ENCODE assay signal across 7 cellular contexts in the genomic region with DNA sequence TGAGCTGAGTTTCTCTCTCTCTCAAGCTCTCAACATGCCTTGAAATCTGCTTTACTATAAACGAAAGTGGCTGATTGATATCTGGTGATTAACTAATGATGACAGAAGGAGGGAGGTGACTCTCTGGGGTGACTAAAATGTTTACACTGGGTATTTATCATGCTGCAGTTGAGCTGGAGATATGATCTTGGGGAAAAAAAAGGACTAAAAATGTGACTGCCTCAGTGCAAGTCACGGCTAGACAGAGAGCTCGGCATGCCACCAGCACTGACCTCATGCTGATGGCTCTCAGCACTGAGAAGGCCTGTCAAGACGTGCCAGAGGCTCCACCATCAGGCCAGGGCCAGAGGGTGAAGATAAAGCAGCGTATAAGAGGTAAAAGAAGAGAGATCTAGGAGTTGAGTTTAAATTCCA.
DNase-seq lines count a peak whose midpoint lies in the region; ATAC-seq and TF ChIP-seq lines count a peak whose summit lies in the region.

No MANE protein-coding gene starts in this region.

- no peaks in the 10 kb centered on the region for H3K36me3 ChIP-seq in WERI-Rb-1
- no peaks in the 10 kb centered on the region for H3K36me3 ChIP-seq in right atrium auricular region

- H3K4me1 ChIP-seq in right atrium auricular region: peaks cover 0 to 14% of the 10 kb centered on the region in 2 donors

- H3K27me3 ChIP-seq in WERI-Rb-1 (ENCODE audit: insufficient read depth, low read depth, severe bottlenecking) (no peaks in the 10 kb centered on the region), right atrium auricular region (no peaks in the 10 kb centered on the region)

- no peak for ATAC-seq in left lobe of liver
- no peak for ATAC-seq in HG02759 (IDR thresholded peaks at IDR 0.05; ENCODE audit: unreplicated experiment)

- H3K9me3 ChIP-seq in WERI-Rb-1 (ENCODE audit: severe bottlenecking) (no peaks in the 10 kb centered on the region), right atrium auricular region (no peaks in the 10 kb centered on the region)

- H3K27ac ChIP-seq in WERI-Rb-1 (no peak overlapping the region), right atrium auricular region (peak overlapping the region in 1 of 2 donors; percentile 21), temporal lobe (ENCODE audit: low read depth, low read length) (peak overlapping the region; percentile 30)

- DNase-seq in HPDE6-E6E7 (ENCODE audit: extremely low spot score) (peak; percentile 96), WERI-Rb-1 (peak; percentile 61), right atrium auricular region (ENCODE audit: low spot score) (peak; percentile 73), left lobe of liver (ENCODE audit: low spot score) (no peak), activated gamma-delta T cell treated with Interleukin-2 at 50 U/mL for 16 hours (no peak)

- peak; percentile 36; the same call in 1 of the 2 replicates for TF ChIP-seq CTCF in WERI-Rb-1 (IDR thresholded peaks at IDR 0.05; ENCODE audit: low read depth, low read length)
- TF ChIP-seq CTCF in right atrium auricular region (IDR thresholded peaks at IDR 0.05): peak in 1 of 2 donors; percentile 43

- H3K4me3 ChIP-seq in WERI-Rb-1 (ENCODE audit: low read depth, low read length) (0 out of 2 replicates have a peak overlapping the region, but pooled peaks have one; percentile 3), right atrium auricular region (no peak overlapping the region)

Comparison
In these comparisons a context has a peak if more than half of its experiments do, and no peak if none do; other contexts are left out.
1. DNase-seq: peak in HPDE6-E6E7 (single experiment), WERI-Rb-1 (single experiment) and right atrium auricular region (single experiment); none in left lobe of liver (single experiment) and activated gamma-delta T cell treated with Interleukin-2 at 50 U/mL for 16 hours (single experiment).